In the genomic region with DNA sequence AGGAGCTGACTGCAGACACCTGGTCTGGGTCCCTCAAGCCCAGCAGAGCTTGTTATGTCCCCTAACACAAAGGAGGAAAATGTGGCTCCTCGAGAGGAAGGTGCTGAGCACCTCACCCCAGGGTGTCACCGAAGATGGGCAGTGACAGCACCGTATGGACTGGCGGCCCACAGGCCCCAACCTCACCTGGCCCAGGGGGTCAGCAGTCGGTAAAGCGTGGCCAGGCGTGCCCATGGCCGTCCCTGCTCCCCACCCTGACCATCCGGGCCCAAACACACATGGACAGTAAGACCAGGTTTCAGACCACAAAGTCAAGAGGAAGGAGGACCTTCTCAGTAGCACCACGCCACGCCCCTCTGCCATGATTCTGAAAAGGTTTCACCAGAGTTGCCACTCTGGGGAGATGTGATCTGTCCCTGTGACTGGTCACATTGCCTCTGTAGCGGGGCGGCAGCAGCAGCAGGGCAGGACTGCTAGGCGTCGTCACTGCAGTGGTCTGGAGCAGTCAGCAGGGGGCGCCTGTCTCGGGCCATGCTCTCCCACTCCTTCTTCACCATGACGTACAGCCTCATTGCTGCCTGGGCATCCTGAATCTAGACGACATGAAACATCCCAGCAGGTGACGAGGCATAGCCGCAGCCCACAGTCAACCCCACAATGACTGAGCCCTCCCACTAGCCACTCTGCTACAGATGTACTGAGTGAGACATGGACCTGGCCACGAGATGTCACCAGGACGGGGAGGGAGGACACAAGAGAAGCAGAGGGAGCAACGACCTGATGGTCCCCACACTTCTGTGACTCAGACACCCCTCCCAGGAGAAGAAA, we compare ENCODE assay signal across 8 cellular contexts. TPM values are rescaled to one million over a fixed set of nuclear protein-coding genes. Genes with fewer than 3 reads are reported as not detected.
A peak's percentile ranks its signal among the peaks of the same experiment; 100 is the strongest.
DNase-seq lines count a peak whose midpoint lies in the region; ATAC-seq and TF ChIP-seq lines count a peak whose summit lies in the region.

No MANE protein-coding gene starts in this region.

- DNase-seq in DMS114 treated with DMSO at 0.1 percent for 48 hours (lab: John Stamatoyannopoulos, UW; ENCODE audit: unreplicated experiment) (peak; percentile 40), NCI-H345 (lab: John Stamatoyannopoulos, UW) (peak; percentile 53), cardiac fibroblast (ENCODE audit: low read depth in 2 of 2) (peak; percentile 79 to 82), left colon (peak; percentile 69 to 76)
- peak; percentile 74 to 77 for DNase-seq in activated CD4-positive, alpha-beta T cell treated with anti-CD3 and anti-CD28 coated beads for 24 hours (ENCODE audit: low read depth in 2 of 2)
- DNase-seq in stimulated activated CD4-positive, alpha-beta T cell treated with anti-CD3 and anti-CD28 coated beads, Interleukin-2, amount 100 ng/mL, for 4 hours (ENCODE audit: low read depth) = peak; percentile 70

- intact Hi-C loops in left colon (cut with DNase I, micrococcal nuclease) = loop anchor here in 1 of 2 donors (2.0 kb wide), 1 partner anchor 80 kb away; no protein-coding TSS in a partner anchor

- no peak overlapping the region for H3K4me3 ChIP-seq in cardiac fibroblast (replicated peaks in 1 of 2; ENCODE audit: low read depth in 2 of 2, low read length in 2 of 2)

- TF ChIP-seq CTCF in cardiac fibroblast (IDR thresholded peaks at IDR 0.05; ENCODE audit: low read depth, low read length) = peak; percentile 98

- ATAC-seq in HG02642 (IDR thresholded peaks at IDR 0.05; ENCODE audit: poor library complexity, unreplicated experiment) (peak; percentile 70), left colon (peak; percentile 84), HG02938 (IDR thresholded peaks at IDR 0.05; ENCODE audit: unreplicated experiment) (no peak)

RNA-seq across cellular contexts. Expression of a gene that starts 11.1 kb away (rescaled TPM):
- 10 to 100 TPM; 18.4 to 22.5 TPM for total RNA-seq in left colon

RNA-seq across cellular contexts. Expression of a gene that starts 15.5 kb away (rescaled TPM):
- total RNA-seq in left colon = 1 to 10 TPM; 3.0 to 4.4 TPM

RNA-seq across cellular contexts. Expression of a gene that starts 30.5 kb away (rescaled TPM):
- total RNA-seq in left colon = under 1 TPM; 0.36 to 0.95 TPM

RNA-seq across cellular contexts. Expression of a gene that starts 30.8 kb away (rescaled TPM):
- total RNA-seq in left colon = 100 to 1,000 TPM; 150 to 169 TPM

RNA-seq across cellular contexts. Expression of a gene that starts 50.3 kb away (rescaled TPM):
- total RNA-seq in left colon = 10 to 100 TPM in 1 of 2 donors, 1 to 10 TPM in 1; 9.5 to 10.9 TPM
